ENCODE assay signal across 8 cellular contexts in genomic region chr22:21624120-21624879, GRCh38. TPM values are rescaled to one million over a fixed set of nuclear protein-coding genes. Genes with fewer than 3 reads are reported as not detected.
DNase-seq lines count a peak whose midpoint lies in the region; ATAC-seq lines count a peak whose summit lies in the region.

No MANE protein-coding gene starts in this region.

- in situ Hi-C loops in KBM-7 (cut with MboI; ENCODE audit: low pct_unique_long_range_greater_than_20kb, low sequenced_read_pairs): no loop called here

- no peaks in the 10 kb centered on the region for H3K27me3 ChIP-seq in CD4-positive, CD25-positive, alpha-beta regulatory T cell (ENCODE audit: control insufficient read depth, insufficient read depth, low read length)

- H3K9me3 Mint-ChIP-seq in CD4-positive, CD25-positive, alpha-beta regulatory T cell: no peaks in the 10 kb centered on the region
- no peaks in the 10 kb centered on the region for H3K9me3 Mint-ChIP-seq in activated CD8-positive, alpha-beta memory T cell treated with anti-CD3 and anti-CD28 coated beads, Interleukin-2, amount 10 ng/mL, durations not matched to agents 7 days and 5 days (ENCODE audit: low read depth)

- H3K4me3 Mint-ChIP-seq in CD4-positive, CD25-positive, alpha-beta regulatory T cell: peak overlapping the region in 3 of 4 donors; percentile 25 to 45 (median 27)
- H3K4me3 Mint-ChIP-seq in activated CD8-positive, alpha-beta memory T cell treated with anti-CD3 and anti-CD28 coated beads, Interleukin-2, amount 10 ng/mL, durations not matched to agents 7 days and 5 days: no peak overlapping the region

- peaks cover 51% of the 10 kb centered on the region for H3K36me3 ChIP-seq in CD4-positive, CD25-positive, alpha-beta regulatory T cell (ENCODE audit: control insufficient read depth, insufficient read depth, low read length)

- no peak for ATAC-seq in CD4-positive, CD25-positive, alpha-beta regulatory T cell (ENCODE audit: low read depth in 2 of 2)
- no peak for ATAC-seq in activated CD8-positive, alpha-beta memory T cell treated with anti-CD3 and anti-CD28 coated beads, Interleukin-2, amount 10 ng/mL, durations not matched to agents 7 days and 5 days
- ATAC-seq in GM19455 (IDR thresholded peaks at IDR 0.05; ENCODE audit: unreplicated experiment): no peak

- H3K9me3 ChIP-seq in CD4-positive, CD25-positive, alpha-beta regulatory T cell (ENCODE audit: control insufficient read depth in 2 of 2, low read length in 2 of 2): no peaks in the 10 kb centered on the region

- H3K36me3 Mint-ChIP-seq in CD4-positive, CD25-positive, alpha-beta regulatory T cell: peaks cover 15% of the 10 kb centered on the region
- H3K36me3 Mint-ChIP-seq in activated CD8-positive, alpha-beta memory T cell treated with anti-CD3 and anti-CD28 coated beads, Interleukin-2, amount 10 ng/mL, durations not matched to agents 7 days and 5 days: peaks cover 20% of the 10 kb centered on the region

- H3K4me3 ChIP-seq in CD4-positive, CD25-positive, alpha-beta regulatory T cell (ENCODE audit: low read depth, low read length): no peak overlapping the region

- peak overlapping the region in 1 of 3 donors; percentile 67 for H3K27ac Mint-ChIP-seq in CD4-positive, CD25-positive, alpha-beta regulatory T cell
- H3K27ac Mint-ChIP-seq in activated CD8-positive, alpha-beta memory T cell treated with anti-CD3 and anti-CD28 coated beads, Interleukin-2, amount 10 ng/mL, durations not matched to agents 7 days and 5 days: peak overlapping the region; percentile 64

- no peaks in the 10 kb centered on the region for H3K27me3 Mint-ChIP-seq in CD4-positive, CD25-positive, alpha-beta regulatory T cell
- no peaks in the 10 kb centered on the region for H3K27me3 Mint-ChIP-seq in activated CD8-positive, alpha-beta memory T cell treated with anti-CD3 and anti-CD28 coated beads, Interleukin-2, amount 10 ng/mL, durations not matched to agents 7 days and 5 days

- peaks cover 26% of the 10 kb centered on the region for H3K4me1 ChIP-seq in CD4-positive, CD25-positive, alpha-beta regulatory T cell (ENCODE audit: control insufficient read depth, insufficient read depth, low read length, poor library complexity, severe bottlenecking)

- CTCF ChIA-PET in activated CD8-positive, alpha-beta memory T cell treated with anti-CD3 and anti-CD28 coated beads, Interleukin-2, amount 10 ng/mL, durations not matched to agents 7 days and 5 days (lab: Charles Lee): interaction anchor here (0.6 to 1.0 kb wide), 4 partner anchors 19 to 63 kb away, joined by 3 to 4 read pairs (median 3); no protein-coding TSS in a partner anchor

- DNase-seq in CD4-positive, CD25-positive, alpha-beta regulatory T cell: peak in 2 of 3 donors; percentile 18 to 25
- peak; percentile 57 for DNase-seq in KBM-7
- DNase-seq in activated CD8-positive, alpha-beta memory T cell treated with anti-CD3 and anti-CD28 coated beads, Interleukin-2, amount 10 ng/mL, durations not matched to agents 7 days and 5 days: peak; percentile 50
- DNase-seq in fibroblast of peridontal ligament (ENCODE audit: extremely low read depth): peak; percentile 45
- DNase-seq in stimulated activated CD4-positive, alpha-beta T cell treated with anti-CD3 and anti-CD28 coated beads, Interleukin-15, amount 100 ng/mL, for 48 hours (ENCODE audit: low read depth in 2 of 2): peak; percentile 39 to 40
- no peak for DNase-seq in T1000 (lab: John Stamatoyannopoulos, UW)
- no peak for DNase-seq in NCI-H526 treated with DMSO at 0.1 percent for 48 hours (lab: John Stamatoyannopoulos, UW)

- no peak overlapping the region for H3K27ac ChIP-seq in CD4-positive, CD25-positive, alpha-beta regulatory T cell (ENCODE audit: insufficient read depth, low read length, poor library complexity, severe bottlenecking)

- peaks cover 9 to 54% (median 34%) of the 10 kb centered on the region in 4 donors for H3K4me1 Mint-ChIP-seq in CD4-positive, CD25-positive, alpha-beta regulatory T cell
- H3K4me1 Mint-ChIP-seq in activated CD8-positive, alpha-beta memory T cell treated with anti-CD3 and anti-CD28 coated beads, Interleukin-2, amount 10 ng/mL, durations not matched to agents 7 days and 5 days: peaks cover 29% of the 10 kb centered on the region

RNA-seq across cellular contexts. Expression of gene YDJC, which starts 5.5 kb away (rescaled TPM):
- total RNA-seq in CD4-positive, CD25-positive, alpha-beta regulatory T cell: 34.4 TPM
- polyA plus RNA-seq in CD4-positive, CD25-positive, alpha-beta regulatory T cell: 10 to 100 TPM; 55.0 to 70.0 (median 55.6) TPM
- 10 to 100 TPM; 43.7 to 44.3 TPM for total RNA-seq in activated CD8-positive, alpha-beta memory T cell treated with anti-CD3 and anti-CD28 coated beads, Interleukin-2, amount 10 ng/mL, durations not matched to agents 7 days and 5 days

RNA-seq across cellular contexts. Expression of gene CCDC116, which starts 8.3 kb away (rescaled TPM):
- total RNA-seq in CD4-positive, CD25-positive, alpha-beta regulatory T cell: not detected
- polyA plus RNA-seq in CD4-positive, CD25-positive, alpha-beta regulatory T cell: not detected
- under 1 TPM; 0.59 to 0.76 TPM for total RNA-seq in activated CD8-positive, alpha-beta memory T cell treated with anti-CD3 and anti-CD28 coated beads, Interleukin-2, amount 10 ng/mL, durations not matched to agents 7 days and 5 days

RNA-seq across cellular contexts. Expression of gene SDF2L1, which starts 17.8 kb away (rescaled TPM):
- total RNA-seq in CD4-positive, CD25-positive, alpha-beta regulatory T cell: 29.9 TPM
- 10 to 100 TPM; 65.4 to 89.3 (median 75.5) TPM for polyA plus RNA-seq in CD4-positive, CD25-positive, alpha-beta regulatory T cell
- 10 to 100 TPM; 78.7 to 79.1 TPM for total RNA-seq in activated CD8-positive, alpha-beta memory T cell treated with anti-CD3 and anti-CD28 coated beads, Interleukin-2, amount 10 ng/mL, durations not matched to agents 7 days and 5 days

RNA-seq across cellular contexts. Expression of gene PPIL2, which starts 41.5 kb away (rescaled TPM):
- total RNA-seq in CD4-positive, CD25-positive, alpha-beta regulatory T cell: 83.0 TPM
- polyA plus RNA-seq in CD4-positive, CD25-positive, alpha-beta regulatory T cell: 10 to 100 TPM; 24.3 to 29.3 (median 27.0) TPM
- total RNA-seq in activated CD8-positive, alpha-beta memory T cell treated with anti-CD3 and anti-CD28 coated beads, Interleukin-2, amount 10 ng/mL, durations not matched to agents 7 days and 5 days: 10 to 100 TPM; 55.7 to 61.2 TPM

RNA-seq across cellular contexts. Expression of gene UBE2L3, which starts 56.8 kb away (rescaled TPM):
- 33.7 TPM for total RNA-seq in CD4-positive, CD25-positive, alpha-beta regulatory T cell
- polyA plus RNA-seq in CD4-positive, CD25-positive, alpha-beta regulatory T cell: 100 to 1,000 TPM in 3 of 4 donors, 10 to 100 TPM in 1; 98.4 to 124 (median 110) TPM
- 10 to 100 TPM; 57.3 to 67.8 TPM for total RNA-seq in activated CD8-positive, alpha-beta memory T cell treated with anti-CD3 and anti-CD28 coated beads, Interleukin-2, amount 10 ng/mL, durations not matched to agents 7 days and 5 days

Comparison
In these comparisons a context has a peak if more than half of its experiments do, and no peak if none do; other contexts are left out.
1. DNase-seq: peak in CD4-positive, CD25-positive, alpha-beta regulatory T cell (2 of 3), KBM-7 (single experiment), activated CD8-positive, alpha-beta memory T cell treated with anti-CD3 and anti-CD28 coated beads, Interleukin-2, amount 10 ng/mL, durations not matched to agents 7 days and 5 days (single experiment), fibroblast of peridontal ligament (single experiment) and stimulated activated CD4-positive, alpha-beta T cell treated with anti-CD3 and anti-CD28 coated beads, Interleukin-15, amount 100 ng/mL, for 48 hours (2 of 2); none in T1000 (single experiment) and NCI-H526 treated with DMSO at 0.1 percent for 48 hours (single experiment).